In genomic region chrX:64291106-64291505, GRCh38 we compare ENCODE assay signal across 16 cellular contexts.
"Had no signal": no experiment of that assay in that cellular context is flagged by ENCODE, and none has a peak within 500 bp of the region (broad histone marks: within the 10 kb centered on the region; RNA-seq: fewer than 3 reads in every experiment).

No MANE protein-coding gene starts in this region.

- H3K4me3 Mint-ChIP-seq: mesothelial cell of epicardium, naive B cell had no signal

- H3K4me1 Mint-ChIP-seq: mesothelial cell of epicardium, naive B cell had no signal

- H3K27ac Mint-ChIP-seq: mesothelial cell of epicardium had no signal

- DNase-seq: dermis blood vessel endothelial cell; dorsolateral prefrontal cortex; effector CD4-positive, alpha-beta T cell; effector memory CD4-positive, alpha-beta T cell; foreskin keratinocyte; heart left ventricle; hippocampal formation; left cardiac atrium; left lung; left ventricle myocardium superior; lower lobe of right lung; mesenchymal stem cell; mucosa of descending colon; naive B cell had no signal

- H3K27me3 Mint-ChIP-seq: naive B cell had no signal

- ATAC-seq: foreskin keratinocyte, gastroesophageal sphincter, heart left ventricle, left cardiac atrium, left lung, left ventricle myocardium superior, lower lobe of right lung, mucosa of descending colon had no signal
